In the genomic region with DNA sequence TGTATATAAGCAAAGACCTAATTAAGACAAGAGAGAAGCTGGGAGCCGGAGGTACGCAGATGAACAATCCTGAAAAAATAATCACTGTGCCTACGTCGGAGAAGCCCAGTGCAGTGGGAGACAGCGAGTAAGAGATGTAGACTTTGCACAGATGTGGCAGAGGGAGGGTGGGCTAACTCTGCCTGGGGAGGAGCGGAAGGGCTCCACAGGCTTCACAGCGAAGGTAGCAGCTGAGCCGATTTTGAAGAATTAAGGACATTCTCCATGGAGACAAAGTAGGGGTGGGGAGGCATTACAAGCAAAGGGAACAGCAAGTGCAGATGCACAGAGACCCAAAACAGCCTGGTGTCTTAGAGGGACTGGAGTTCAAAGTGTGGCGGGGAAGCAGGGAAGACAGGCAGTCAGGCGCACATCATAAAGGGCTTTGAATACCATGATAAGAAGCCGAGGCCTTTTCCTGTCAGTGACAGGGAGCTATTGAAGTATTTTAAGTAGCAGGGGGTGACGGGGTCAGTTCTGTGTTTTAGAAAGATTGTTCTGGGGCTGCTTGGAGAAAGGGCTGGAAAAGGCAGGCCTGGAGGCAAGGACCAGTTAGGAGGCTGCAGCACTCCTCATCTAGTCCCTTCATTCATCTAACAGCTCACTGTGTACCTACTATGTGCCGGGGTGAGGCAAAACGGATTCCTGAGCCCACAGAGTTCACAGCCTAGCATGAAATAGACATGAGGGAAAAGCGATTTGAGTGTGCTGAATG, we compare ENCODE assay signal across 15 cellular contexts. TPM values are rescaled to one million over a fixed set of nuclear protein-coding genes. Genes with fewer than 3 reads are reported as not detected.
DNase-seq lines count a peak whose midpoint lies in the region; TF ChIP-seq lines count a peak whose summit lies in the region.
"Had no signal": no experiment of that assay in that cellular context is flagged by ENCODE, and none has a peak within 500 bp of the region (broad histone marks: within the 10 kb centered on the region; RNA-seq: fewer than 3 reads in every experiment).

No MANE protein-coding gene starts in this region.

- no peaks in the 10 kb centered on the region for H3K36me3 ChIP-seq in cardiac muscle cell
- H3K36me3 ChIP-seq: Peyer's patch had no signal

- H3K4me1 ChIP-seq in cardiac muscle cell (ENCODE audit: low read depth), result peaks cover 64% of the 10 kb centered on the region

- H3K4me1 Mint-ChIP-seq in activated naive CD4-positive, alpha-beta T cell treated with anti-CD3 and anti-CD28 coated beads, Interleukin-2, amount 10 ng/mL, durations not matched to agents 7 days and 5 days, result peaks cover 7% of the 10 kb centered on the region

- H3K27me3 ChIP-seq in cardiac muscle cell, result no peaks in the 10 kb centered on the region
- H3K27me3 ChIP-seq: Peyer's patch had no signal

- intact Hi-C loops in cardiac septum (cut with DNase I), result no loop called here

- H3K36me3 Mint-ChIP-seq in activated naive CD4-positive, alpha-beta T cell treated with anti-CD3 and anti-CD28 coated beads, Interleukin-2, amount 10 ng/mL, durations not matched to agents 7 days and 5 days, result no peaks in the 10 kb centered on the region
- H3K36me3 Mint-ChIP-seq: CD4-positive, CD25-positive, alpha-beta regulatory T cell had no signal

- no peaks in the 10 kb centered on the region for H3K9me3 Mint-ChIP-seq in activated naive CD4-positive, alpha-beta T cell treated with anti-CD3 and anti-CD28 coated beads, Interleukin-2, amount 10 ng/mL, durations not matched to agents 7 days and 5 days
- H3K9me3 Mint-ChIP-seq: CD4-positive, CD25-positive, alpha-beta regulatory T cell had no signal

- H3K27ac Mint-ChIP-seq in activated naive CD4-positive, alpha-beta T cell treated with anti-CD3 and anti-CD28 coated beads, Interleukin-2, amount 10 ng/mL, durations not matched to agents 7 days and 5 days, result no peak overlapping the region
- H3K27ac Mint-ChIP-seq: CD4-positive, CD25-positive, alpha-beta regulatory T cell had no signal

- H3K9me3 ChIP-seq in cardiac muscle cell (ENCODE audit: low read depth), result no peaks in the 10 kb centered on the region
- H3K9me3 ChIP-seq: Peyer's patch had no signal

- no peak overlapping the region for H3K4me3 Mint-ChIP-seq in activated naive CD4-positive, alpha-beta T cell treated with anti-CD3 and anti-CD28 coated beads, Interleukin-2, amount 10 ng/mL, durations not matched to agents 7 days and 5 days
- H3K4me3 Mint-ChIP-seq: CD4-positive, CD25-positive, alpha-beta regulatory T cell had no signal

- DNase-seq in cardiac muscle cell (ENCODE audit: low read depth in 1 of 2, low spot score in 1 of 2) (peak in 1 of 2 donors; percentile 85), cardiac septum (ENCODE audit: low spot score) (no peak), islet precursor cell (peak; percentile 77), GM19240 (ENCODE audit: insufficient read length, low spot score) (no peak), foreskin fibroblast (no peak), NCI-H146 (lab: John Stamatoyannopoulos, UW) (no peak)
- no peak for DNase-seq in activated naive CD4-positive, alpha-beta T cell treated with anti-CD3 and anti-CD28 coated beads, Interleukin-2, amount 10 ng/mL, durations not matched to agents 7 days and 5 days
- DNase-seq: CD4-positive, CD25-positive, alpha-beta regulatory T cell; DND-41; GM23248; NCI-H1048; NCI-H446 treated with DMSO at 0.1 percent for 48 hours; Peyer's patch; SHP77 had no signal

- no peak for TF ChIP-seq CTCF in cardiac muscle cell (IDR thresholded peaks at IDR 0.05; ENCODE audit: low read depth, low read length)
- TF ChIP-seq CTCF in foreskin fibroblast (IDR thresholded peaks at IDR 0.05; ENCODE audit: low read depth, low read length), result no peak

- H3K4me3 ChIP-seq in cardiac muscle cell (no peak overlapping the region), foreskin fibroblast (ENCODE audit: low read depth in 1 of 2, low read length in 2 of 2) (no peak overlapping the region)
- H3K4me3 ChIP-seq: GM23248, Peyer's patch had no signal

- CTCF ChIA-PET in activated naive CD4-positive, alpha-beta T cell treated with anti-CD3 and anti-CD28 coated beads, Interleukin-2, amount 10 ng/mL, durations not matched to agents 7 days and 5 days (lab: Charles Lee), result no interaction called here

- H3K27me3 Mint-ChIP-seq in activated naive CD4-positive, alpha-beta T cell treated with anti-CD3 and anti-CD28 coated beads, Interleukin-2, amount 10 ng/mL, durations not matched to agents 7 days and 5 days, result peaks cover 16% of the 10 kb centered on the region

- H3K27ac ChIP-seq in cardiac muscle cell (peak overlapping the region; percentile 97), angular gyrus (ENCODE audit: low read depth, low read length) (peak overlapping the region; percentile 74)
- H3K27ac ChIP-seq: GM23248, Peyer's patch had no signal

RNA-seq across cellular contexts. Expression of a gene that starts 6.4 kb away (rescaled TPM):
- 33.0 and 39.3 TPM in 2 replicates for total RNA-seq in cardiac muscle cell
- polyA plus RNA-seq in cardiac muscle cell, result 29.1 and 29.7 TPM in 2 replicates
- total RNA-seq in cardiac septum, result 0.67 TPM
- total RNA-seq: GM23248 had no signal

RNA-seq across cellular contexts. Expression of a gene that starts 32.4 kb away (rescaled TPM):
- total RNA-seq in cardiac muscle cell (124 and 130 TPM in 2 replicates), cardiac septum (61.7 TPM)
- 143 and 149 TPM in 2 replicates for polyA plus RNA-seq in cardiac muscle cell

Comparison
In these comparisons a context has a peak if more than half of its experiments do, and no peak if none do; other contexts are left out.
1. RNA of a gene that starts 6.4 kb away (total RNA-seq): 33.0 to 39.3 TPM in cardiac muscle cell; 0.67 TPM in cardiac septum (single experiment); every median in the first group is over 10 times any median in the second.